Comparison of ENCODE assay signal across 22 cellular contexts in the genomic region with DNA sequence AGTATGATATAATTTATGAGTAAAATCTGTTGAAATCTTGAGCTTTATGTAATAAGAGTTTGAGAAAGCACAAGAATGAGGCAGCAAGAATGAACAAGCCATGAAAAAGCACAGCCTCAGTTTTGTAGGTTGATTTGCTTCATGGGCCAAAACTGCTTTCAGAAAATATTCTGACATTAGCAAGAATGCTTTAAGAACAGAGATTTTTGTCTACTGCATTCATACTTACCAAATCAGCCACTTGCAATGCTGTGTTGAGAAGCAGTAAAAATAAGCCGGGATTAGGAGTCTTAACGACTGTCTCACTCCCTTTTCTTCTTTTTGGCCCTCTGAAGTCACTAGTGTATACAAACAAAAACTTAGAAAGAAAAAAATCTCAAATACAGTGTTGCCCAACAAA.
DNase-seq lines count a peak whose midpoint lies in the region; ATAC-seq and TF ChIP-seq lines count a peak whose summit lies in the region.
"Had no signal": no experiment of that assay in that cellular context is flagged by ENCODE, and none has a peak within 500 bp of the region (broad histone marks: within the 10 kb centered on the region; RNA-seq: fewer than 3 reads in every experiment).

No MANE protein-coding gene starts in this region.

- H3K79me2 ChIP-seq in mammary epithelial cell (ENCODE audit: insufficient read depth, low read length) = no peaks in the 10 kb centered on the region
- no peaks in the 10 kb centered on the region for H3K79me2 ChIP-seq in fibroblast of lung (ENCODE audit: control insufficient read depth, insufficient read depth, low read length)

- H3K4me2 ChIP-seq in mammary epithelial cell (ENCODE audit: insufficient read depth, low read depth, low read length) = no peak overlapping the region
- no peak overlapping the region for H3K4me2 ChIP-seq in fibroblast of lung (ENCODE audit: extremely low read depth, insufficient read depth, low read length)

- 81% methylated on average over 2 of the region's 2 CpGs for WGBS in mammary epithelial cell (ENCODE audit: low coverage, missing lambda C conversion rate)
- 66 to 77% methylated on average over 2 of the region's 2 CpGs for WGBS in upper lobe of left lung, 2 donors

- no peaks in the 10 kb centered on the region for H3K27me3 Mint-ChIP-seq in activated CD4-positive, alpha-beta T cell treated with anti-CD3 and anti-CD28 coated beads for 36 hours
- H3K27me3 Mint-ChIP-seq: CD8-positive, alpha-beta memory T cell; IgD-negative memory B cell had no signal

- H3K4me1 ChIP-seq in breast epithelium = no peaks in the 10 kb centered on the region
- no peaks in the 10 kb centered on the region for H3K4me1 ChIP-seq in mammary epithelial cell (ENCODE audit: insufficient read depth, low read length)
- no peaks in the 10 kb centered on the region for H3K4me1 ChIP-seq in fibroblast of lung (ENCODE audit: control insufficient read depth, extremely low read depth, insufficient read depth, low read length)
- H3K4me1 ChIP-seq in upper lobe of left lung = no peaks in the 10 kb centered on the region

- DNase-seq in breast epithelium (ENCODE audit: low spot score in 2 of 2) (no peak), mammary epithelial cell (no peak), fibroblast of lung (ENCODE audit: low read depth in 2 of 2) (no peak), omental fat pad (ENCODE audit: low spot score) (no peak), SHP77 (lab: John Stamatoyannopoulos, UW) (no peak), upper lobe of left lung (no peak), GM10266 (ENCODE audit: extremely low spot score) (no peak)
- no peak for DNase-seq in activated CD4-positive, alpha-beta T cell treated with anti-CD3 and anti-CD28 coated beads for 36 hours
- DNase-seq: Calu3; CD8-positive, alpha-beta memory T cell; DMS153; MG63; NCI-H1417; NCI-H1694 treated with DMSO at 0.1 percent for 48 hours; NCI-H2081 treated with DMSO at 0.1 percent for 48 hours; NCI-H2171 treated with DMSO at 0.1 percent for 48 hours; NCI-H524 treated with DMSO at 0.1 percent for 48 hours; PC-3; SIG-M5 had no signal

- no peak for TF ChIP-seq POLR2A in breast epithelium (IDR thresholded peaks at IDR 0.05)
- no peak for TF ChIP-seq POLR2A in upper lobe of left lung (IDR thresholded peaks at IDR 0.05)

- in situ Hi-C loops in mammary epithelial cell (cut with MboI; ENCODE audit: low sequenced_read_pairs in 2 of 2) = no loop called here

- CTCF ChIA-PET in mammary epithelial cell (lab: Charles Lee; ENCODE audit: low non-redundant PET) = no interaction called here
- CTCF ChIA-PET in activated CD4-positive, alpha-beta T cell treated with anti-CD3 and anti-CD28 coated beads for 36 hours (lab: Charles Lee) = no interaction called here

- H3K4me1 Mint-ChIP-seq in activated CD4-positive, alpha-beta T cell treated with anti-CD3 and anti-CD28 coated beads for 36 hours = no peaks in the 10 kb centered on the region
- H3K4me1 Mint-ChIP-seq: CD8-positive, alpha-beta memory T cell had no signal

- H2AFZ ChIP-seq in mammary epithelial cell (ENCODE audit: low read depth, low read length) (no peak overlapping the region), fibroblast of lung (ENCODE audit: low read length) (peak overlapping the region; percentile 12)

- no peak for TF ChIP-seq CTCF in breast epithelium (IDR thresholded peaks at IDR 0.05)
- no peak for TF ChIP-seq CTCF in mammary epithelial cell (conservative IDR thresholded peaks at IDR 0.05 in 1 of 2, IDR thresholded peaks at IDR 0.05 in 1 of 2; ENCODE audit: extremely low read depth in 1 of 2, insufficient read depth in 1 of 2, low read depth in 1 of 2, low read length in 2 of 2)
- TF ChIP-seq CTCF in fibroblast of lung (conservative IDR thresholded peaks at IDR 0.05 in 1 of 2, IDR thresholded peaks at IDR 0.05 in 1 of 2; ENCODE audit: low read depth in 1 of 2, low read length in 2 of 2) = no peak
- no peak for TF ChIP-seq CTCF in omental fat pad (IDR thresholded peaks at IDR 0.05)
- no peak for TF ChIP-seq CTCF in upper lobe of left lung (IDR thresholded peaks at IDR 0.05)
- TF ChIP-seq CTCF in GM10266 (IDR thresholded peaks at IDR 0.05; ENCODE audit: control insufficient read depth, insufficient read depth, low read depth, missing control alignments) = no peak

- H4K20me1 ChIP-seq in mammary epithelial cell (ENCODE audit: insufficient read depth, low read length) (no peaks in the 10 kb centered on the region), fibroblast of lung (ENCODE audit: control insufficient read depth, extremely low read depth, insufficient read depth, low read length) (no peaks in the 10 kb centered on the region)

- no peak for TF ChIP-seq EP300 in upper lobe of left lung (IDR thresholded peaks at IDR 0.05)

- no peak overlapping the region for H3K4me3 ChIP-seq in breast epithelium
- H3K4me3 ChIP-seq in mammary epithelial cell (replicated peaks in 1 of 3; ENCODE audit: insufficient read depth in 1 of 3, low read depth in 2 of 3, low read length in 3 of 3) = no peak overlapping the region
- H3K4me3 ChIP-seq in fibroblast of lung (replicated peaks in 1 of 4; ENCODE audit: control extremely low read depth in 1 of 4, insufficient read depth in 1 of 4, low read depth in 3 of 4, low read length in 4 of 4) = no peak overlapping the region
- no peak overlapping the region for H3K4me3 ChIP-seq in upper lobe of left lung
- H3K4me3 ChIP-seq: MG63 had no signal

- ATAC-seq in omental fat pad (ENCODE audit: low FRiP score) (peak; percentile 37), upper lobe of left lung (ENCODE audit: low FRiP score in 2 of 2) (no peak)
- no peak for ATAC-seq in activated CD4-positive, alpha-beta T cell treated with anti-CD3 and anti-CD28 coated beads for 36 hours
- ATAC-seq: PC-3, SK-N-SH treated with all-trans-retinoic acid at 6 μM for 48 hours had no signal

- no peak overlapping the region for H3K4me3 Mint-ChIP-seq in activated CD4-positive, alpha-beta T cell treated with anti-CD3 and anti-CD28 coated beads for 36 hours
- H3K4me3 Mint-ChIP-seq: CD8-positive, alpha-beta memory T cell; IgD-negative memory B cell had no signal

- H3K9ac ChIP-seq in mammary epithelial cell (ENCODE audit: insufficient read depth, low read length) = no peak overlapping the region
- H3K9ac ChIP-seq in fibroblast of lung (ENCODE audit: insufficient read depth, low read length) = no peak overlapping the region

- H3K27me3 ChIP-seq in breast epithelium = no peaks in the 10 kb centered on the region
- H3K27me3 ChIP-seq in mammary epithelial cell (ENCODE audit: insufficient read depth, low read length) = no peaks in the 10 kb centered on the region
- H3K27me3 ChIP-seq in fibroblast of lung (ENCODE audit: control insufficient read depth, insufficient read depth, low read length) = no peaks in the 10 kb centered on the region
- H3K27me3 ChIP-seq in upper lobe of left lung = no peaks in the 10 kb centered on the region
- H3K27me3 ChIP-seq: MG63 had no signal

- H3K9me3 ChIP-seq in breast epithelium (no peaks in the 10 kb centered on the region), mammary epithelial cell (replicated peaks; ENCODE audit: insufficient read depth, low read length) (no peaks in the 10 kb centered on the region), fibroblast of lung (ENCODE audit: control insufficient read depth, insufficient read depth, low read depth, low read length) (no peaks in the 10 kb centered on the region), upper lobe of left lung (no peaks in the 10 kb centered on the region)
- H3K9me3 ChIP-seq: MG63 had no signal

- dilution Hi-C loops in mammary epithelial cell (cut with HindIII; ENCODE audit: low sequenced_read_pairs) = no loop called here

- peak overlapping the region; percentile 25 to 34 for H3K27ac ChIP-seq in breast epithelium
- no peak overlapping the region for H3K27ac ChIP-seq in mammary epithelial cell (ENCODE audit: insufficient read depth, low read depth, low read length)
- H3K27ac ChIP-seq in fibroblast of lung (ENCODE audit: insufficient read depth, low read length) = no peak overlapping the region
- no peak overlapping the region for H3K27ac ChIP-seq in upper lobe of left lung
- H3K27ac ChIP-seq: C4-2B had no signal

- intact Hi-C loops in breast epithelium (cut with DNase I; ENCODE audit: low total_unique reads) = no loop called here
- intact Hi-C loops in mammary epithelial cell (cut with micrococcal nuclease) = no loop called here
- intact Hi-C loops in activated CD4-positive, alpha-beta T cell treated with anti-CD3 and anti-CD28 coated beads for 36 hours (cut with DNase I, micrococcal nuclease) = no loop called here

- H3K9me3 Mint-ChIP-seq in activated CD4-positive, alpha-beta T cell treated with anti-CD3 and anti-CD28 coated beads for 36 hours (ENCODE audit: low read depth) = no peaks in the 10 kb centered on the region

- no TSS peak for BruUV-seq in mammary epithelial cell (replicated peaks; lab: Mats Ljungman, UMichigan)

- POLR2A ChIA-PET in activated CD4-positive, alpha-beta T cell treated with anti-CD3 and anti-CD28 coated beads for 36 hours (lab: Charles Lee) = no interaction called here

- no peaks in the 10 kb centered on the region for H3K36me3 ChIP-seq in breast epithelium
- no peaks in the 10 kb centered on the region for H3K36me3 ChIP-seq in mammary epithelial cell (ENCODE audit: insufficient read depth, low read length)
- H3K36me3 ChIP-seq in fibroblast of lung (ENCODE audit: control insufficient read depth, insufficient read depth, low read length) = no peaks in the 10 kb centered on the region
- H3K36me3 ChIP-seq in upper lobe of left lung = no peaks in the 10 kb centered on the region
- H3K36me3 ChIP-seq: MG63 had no signal

- H3K27ac Mint-ChIP-seq in activated CD4-positive, alpha-beta T cell treated with anti-CD3 and anti-CD28 coated beads for 36 hours = no peak overlapping the region
- H3K27ac Mint-ChIP-seq: CD8-positive, alpha-beta memory T cell; IgD-negative memory B cell had no signal

- H3K36me3 Mint-ChIP-seq in activated CD4-positive, alpha-beta T cell treated with anti-CD3 and anti-CD28 coated beads for 36 hours (ENCODE audit: low read depth) = no peaks in the 10 kb centered on the region
- H3K36me3 Mint-ChIP-seq: CD8-positive, alpha-beta memory T cell; IgD-negative memory B cell had no signal

Comparison
In these comparisons a context has a peak if more than half of its experiments do, and no peak if none do; other contexts are left out.
1. H3K27ac ChIP-seq: peak in breast epithelium (2 of 2); none in mammary epithelial cell (single experiment), fibroblast of lung (single experiment) and upper lobe of left lung (0 of 4).